In the genomic region with DNA sequence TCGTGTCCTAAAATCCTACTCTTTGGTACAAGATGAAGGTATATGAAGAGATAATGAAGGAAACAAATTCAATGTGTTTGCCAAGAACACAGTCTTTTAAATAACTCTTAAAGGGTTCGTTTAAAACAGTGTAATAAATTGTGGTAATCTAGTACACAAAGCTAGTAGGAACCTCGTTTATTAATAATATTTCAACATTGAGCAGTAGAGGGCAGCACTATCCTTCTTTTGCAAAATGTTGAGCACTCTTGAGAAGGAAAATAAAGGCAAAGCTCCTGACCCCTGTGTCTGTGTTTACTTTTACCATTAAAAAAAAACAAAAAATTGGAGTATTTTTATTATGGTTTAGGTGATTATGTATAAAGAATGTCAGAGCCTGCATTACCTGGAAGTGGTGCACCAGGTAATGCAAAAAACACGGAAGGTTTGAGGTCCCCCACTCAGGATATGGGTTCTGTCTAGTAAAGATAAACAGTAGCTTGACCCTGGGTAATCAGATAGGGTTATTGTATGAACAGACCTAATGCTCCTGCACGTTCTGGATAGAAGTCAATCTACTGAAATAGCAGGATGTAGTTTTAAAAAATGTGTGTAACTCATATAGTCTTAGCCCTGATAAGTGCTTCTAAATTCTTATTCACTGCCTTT, we compare ENCODE assay signal across 9 cellular contexts. TPM values are rescaled to one million over a fixed set of nuclear protein-coding genes. Genes with fewer than 3 reads are reported as not detected.
DNase-seq lines count a peak whose midpoint lies in the region; ATAC-seq and TF ChIP-seq lines count a peak whose summit lies in the region.
"Had no signal": no experiment of that assay in that cellular context is flagged by ENCODE, and none has a peak within 500 bp of the region (broad histone marks: within the 10 kb centered on the region; RNA-seq: fewer than 3 reads in every experiment).

No MANE protein-coding gene starts in this region.

- H3K4me3 ChIP-seq in choroid plexus epithelial cell (ENCODE audit: low read depth, low read length) (no peak overlapping the region), mucosa of descending colon (no peak overlapping the region), MG63 (no peak overlapping the region)
- H3K4me3 ChIP-seq: skin epidermis had no signal

- in situ Hi-C loops in G401 (cut with HindIII; ENCODE audit: low sequenced_read_pairs), result no loop called here

- peak; percentile 66 for ATAC-seq in HG02938 (IDR thresholded peaks at IDR 0.05; ENCODE audit: unreplicated experiment)
- ATAC-seq in mucosa of descending colon, result peak; percentile 37

- peak; percentile 56 for TF ChIP-seq CTCF in choroid plexus epithelial cell (conservative IDR thresholded peaks at IDR 0.05; ENCODE audit: low read depth, low read length)
- no peak for TF ChIP-seq CTCF in mucosa of descending colon (IDR thresholded peaks at IDR 0.05)

- DNase-seq in G401 (ENCODE audit: low spot score) (peak; percentile 86), NOMO-1 treated with DMSO at 0.1 percent for 48 hours (lab: John Stamatoyannopoulos, UW; ENCODE audit: unreplicated experiment) (peak; percentile 67), choroid plexus epithelial cell (ENCODE audit: low read depth) (peak; percentile 73), mucosa of descending colon (peak in 1 of 3 donors; percentile 28), MG63 (no peak)
- no peak for DNase-seq in stimulated activated CD4-positive, alpha-beta T cell treated with anti-CD3 and anti-CD28 coated beads, Interleukin-4, amount 100 ng/mL, for 4 hours
- no peak for DNase-seq in stimulated activated CD4-positive, alpha-beta T cell treated with anti-CD3 and anti-CD28 coated beads, Interleukin-12 subunit alpha, Interleukin-12 subunit beta, amount 100 ng/mL, for 4 hours

- intact Hi-C loops in mucosa of descending colon (cut with DNase I, micrococcal nuclease), result loop anchor here (10.0 kb wide), 2 partner anchors 109 to 179 kb away; no protein-coding TSS in a partner anchor

- H3K9me3 ChIP-seq in mucosa of descending colon, result no peaks in the 10 kb centered on the region
- no peaks in the 10 kb centered on the region for H3K9me3 ChIP-seq in MG63

- H3K27me3 ChIP-seq in MG63, result no peaks in the 10 kb centered on the region

- H3K4me1 ChIP-seq in mucosa of descending colon (ENCODE audit: low read depth), result no peaks in the 10 kb centered on the region

- H3K36me3 ChIP-seq in mucosa of descending colon (ENCODE audit: low read depth) (no peaks in the 10 kb centered on the region), MG63 (peaks cover 3% of the 10 kb centered on the region; the same call in 1 of the 2 replicates)

RNA-seq across cellular contexts. Expression of gene GOT1, which starts 5.7 kb away (rescaled TPM):
- total RNA-seq in G401 (2014; rRNA removed; shearing (Covaris generic)), result 14.8 and 18.0 TPM in 2 replicates
- 100 to 1,000 TPM in 2 of 3 donors, 10 to 100 TPM in 1; 56.7 to 105 (median 101) TPM for total RNA-seq in mucosa of descending colon
- total RNA-seq in MG63 (2014; rRNA removed; shearing (Covaris generic); ENCODE audit: low replicate concordance), result 8.6 and 21.8 TPM in 2 replicates

Comparison
In these comparisons a context has a peak if more than half of its experiments do, and no peak if none do; other contexts are left out.
1. DNase-seq: peak in G401 (single experiment), NOMO-1 treated with DMSO at 0.1 percent for 48 hours (single experiment) and choroid plexus epithelial cell (single experiment); none in stimulated activated CD4-positive, alpha-beta T cell treated with anti-CD3 and anti-CD28 coated beads, Interleukin-4, amount 100 ng/mL, for 4 hours (0 of 2), MG63 (single experiment) and stimulated activated CD4-positive, alpha-beta T cell treated with anti-CD3 and anti-CD28 coated beads, Interleukin-12 subunit alpha, Interleukin-12 subunit beta, amount 100 ng/mL, for 4 hours (single experiment).